ENCODE assay signal across 8 cellular contexts in genomic region chr20:56914532-56914931, GRCh38.
"Had no signal": no experiment of that assay in that cellular context is flagged by ENCODE, and none has a peak within 500 bp of the region (broad histone marks: within the 10 kb centered on the region; RNA-seq: fewer than 3 reads in every experiment).

No MANE protein-coding gene starts in this region.

- H3K27me3 Mint-ChIP-seq: IgD-negative memory B cell had no signal

- H3K4me3 Mint-ChIP-seq: GM23338, H9 had no signal

- FAIRE-seq: H1, H54 had no signal

- ATAC-seq: GM23338 had no signal

- H3K9me3 Mint-ChIP-seq: GM23338, H9 had no signal

- H3K4me3 ChIP-seq: GM23338 had no signal

- H3K36me3 Mint-ChIP-seq: IgD-negative memory B cell had no signal

- H3K9ac ChIP-seq: KMS-11 had no signal

- H3K27ac ChIP-seq: KMS-11 had no signal

- H3K4me2 ChIP-seq: GM23338, KMS-11 had no signal

- H2AFZ ChIP-seq: GM23338 had no signal

- H3K27ac Mint-ChIP-seq: GM23338, H9, IgD-negative memory B cell had no signal

- DNase-seq: H9, HCEC 1CT, KBM-7 had no signal
